1 cellular context compared by ENCODE assay signal in genomic region chr2:38267270-38267925, GRCh38.
TF ChIP-seq lines count a peak whose summit lies in the region.

No MANE protein-coding gene starts in this region.

TF ChIP-seq in GM12878, 131 proteins besides CTCF, POLR2A, EP300 and RAD21:
- TF ChIP-seq ZNF592 (IDR thresholded peaks at IDR 0.05) = no peak
- TF ChIP-seq SMARCA5 (IDR thresholded peaks at IDR 0.05) = no peak
- TF ChIP-seq POLR2AphosphoS5 (IDR thresholded peaks at IDR 0.05; ENCODE audit: low read length) = no peak
- TF ChIP-seq ZZZ3 (IDR thresholded peaks at IDR 0.05; ENCODE audit: control insufficient read depth, insufficient read length, low read depth) = no peak
- no peak for TF ChIP-seq SIX5 (IDR thresholded peaks at IDR 0.05; ENCODE audit: low read depth, low read length, severe bottlenecking)
- TF ChIP-seq EZH2 (IDR thresholded peaks at IDR 0.05; ENCODE audit: borderline replicate concordance, control insufficient read depth, low read depth, low read length) = no peak
- no peak for TF ChIP-seq BACH1 (IDR thresholded peaks at IDR 0.05; ENCODE audit: borderline replicate concordance)
- TF ChIP-seq MLLT1 (IDR thresholded peaks at IDR 0.05) = no peak
- no peak for TF ChIP-seq TCF7 (IDR thresholded peaks at IDR 0.05; ENCODE audit: borderline replicate concordance)
- TF ChIP-seq, protein P1, sequence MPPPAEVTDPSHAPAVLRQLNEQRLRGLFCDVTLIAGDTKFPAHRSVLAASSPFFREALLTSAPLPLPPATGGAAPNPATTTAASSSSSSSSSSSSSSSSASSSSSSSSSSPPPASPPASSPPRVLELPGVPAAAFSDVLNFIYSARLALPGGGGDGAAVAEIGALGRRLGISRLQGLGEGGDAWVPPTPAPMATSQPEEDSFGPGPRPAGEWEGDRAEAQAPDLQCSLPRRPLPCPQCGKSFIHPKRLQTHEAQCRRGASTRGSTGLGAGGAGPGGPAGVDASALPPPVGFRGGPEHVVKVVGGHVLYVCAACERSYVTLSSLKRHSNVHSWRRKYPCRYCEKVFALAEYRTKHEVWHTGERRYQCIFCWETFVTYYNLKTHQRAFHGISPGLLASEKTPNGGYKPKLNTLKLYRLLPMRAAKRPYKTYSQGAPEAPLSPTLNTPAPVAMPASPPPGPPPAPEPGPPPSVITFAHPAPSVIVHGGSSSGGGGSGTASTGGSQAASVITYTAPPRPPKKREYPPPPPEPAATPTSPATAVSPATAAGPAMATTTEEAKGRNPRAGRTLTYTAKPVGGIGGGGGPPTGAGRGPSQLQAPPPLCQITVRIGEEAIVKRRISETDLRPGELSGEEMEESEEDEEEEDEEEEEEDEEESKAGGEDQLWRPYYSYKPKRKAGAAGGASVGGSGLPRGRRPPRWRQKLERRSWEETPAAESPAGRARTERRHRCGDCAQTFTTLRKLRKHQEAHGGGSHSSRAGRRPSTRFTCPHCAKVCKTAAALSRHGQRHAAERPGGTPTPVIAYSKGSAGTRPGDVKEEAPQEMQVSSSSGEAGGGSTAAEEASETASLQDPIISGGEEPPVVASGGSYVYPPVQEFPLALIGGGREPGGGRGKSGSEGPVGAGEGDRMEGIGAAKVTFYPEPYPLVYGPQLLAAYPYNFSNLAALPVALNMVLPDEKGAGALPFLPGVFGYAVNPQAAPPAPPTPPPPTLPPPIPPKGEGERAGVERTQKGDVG (CRISPR knock-in tag; IDR thresholded peaks at IDR 0.05) = no peak
- no peak for TF ChIP-seq CBFB (IDR thresholded peaks at IDR 0.05; ENCODE audit: low read depth)
- TF ChIP-seq, protein P2, sequence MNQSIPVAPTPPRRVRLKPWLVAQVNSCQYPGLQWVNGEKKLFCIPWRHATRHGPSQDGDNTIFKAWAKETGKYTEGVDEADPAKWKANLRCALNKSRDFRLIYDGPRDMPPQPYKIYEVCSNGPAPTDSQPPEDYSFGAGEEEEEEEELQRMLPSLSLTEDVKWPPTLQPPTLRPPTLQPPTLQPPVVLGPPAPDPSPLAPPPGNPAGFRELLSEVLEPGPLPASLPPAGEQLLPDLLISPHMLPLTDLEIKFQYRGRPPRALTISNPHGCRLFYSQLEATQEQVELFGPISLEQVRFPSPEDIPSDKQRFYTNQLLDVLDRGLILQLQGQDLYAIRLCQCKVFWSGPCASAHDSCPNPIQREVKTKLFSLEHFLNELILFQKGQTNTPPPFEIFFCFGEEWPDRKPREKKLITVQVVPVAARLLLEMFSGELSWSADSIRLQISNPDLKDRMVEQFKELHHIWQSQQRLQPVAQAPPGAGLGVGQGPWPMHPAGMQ (IDR thresholded peaks at IDR 0.05; ENCODE audit: borderline replicate concordance) = no peak
- no peak for TF ChIP-seq CEBPZ (IDR thresholded peaks at IDR 0.05; ENCODE audit: low read depth, low read length)
- no peak for TF ChIP-seq LARP7 (IDR thresholded peaks at IDR 0.05)
- TF ChIP-seq HDGF (IDR thresholded peaks at IDR 0.05) = no peak
- TF ChIP-seq, protein P3, sequence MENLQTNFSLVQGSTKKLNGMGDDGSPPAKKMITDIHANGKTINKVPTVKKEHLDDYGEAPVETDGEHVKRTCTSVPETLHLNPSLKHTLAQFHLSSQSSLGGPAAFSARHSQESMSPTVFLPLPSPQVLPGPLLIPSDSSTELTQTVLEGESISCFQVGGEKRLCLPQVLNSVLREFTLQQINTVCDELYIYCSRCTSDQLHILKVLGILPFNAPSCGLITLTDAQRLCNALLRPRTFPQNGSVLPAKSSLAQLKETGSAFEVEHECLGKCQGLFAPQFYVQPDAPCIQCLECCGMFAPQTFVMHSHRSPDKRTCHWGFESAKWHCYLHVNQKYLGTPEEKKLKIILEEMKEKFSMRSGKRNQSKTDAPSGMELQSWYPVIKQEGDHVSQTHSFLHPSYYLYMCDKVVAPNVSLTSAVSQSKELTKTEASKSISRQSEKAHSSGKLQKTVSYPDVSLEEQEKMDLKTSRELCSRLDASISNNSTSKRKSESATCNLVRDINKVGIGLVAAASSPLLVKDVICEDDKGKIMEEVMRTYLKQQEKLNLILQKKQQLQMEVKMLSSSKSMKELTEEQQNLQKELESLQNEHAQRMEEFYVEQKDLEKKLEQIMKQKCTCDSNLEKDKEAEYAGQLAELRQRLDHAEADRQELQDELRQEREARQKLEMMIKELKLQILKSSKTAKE (IDR thresholded peaks at IDR 0.05; ENCODE audit: low read depth, poor library complexity, severe bottlenecking) = no peak
- TF ChIP-seq, protein P4, sequence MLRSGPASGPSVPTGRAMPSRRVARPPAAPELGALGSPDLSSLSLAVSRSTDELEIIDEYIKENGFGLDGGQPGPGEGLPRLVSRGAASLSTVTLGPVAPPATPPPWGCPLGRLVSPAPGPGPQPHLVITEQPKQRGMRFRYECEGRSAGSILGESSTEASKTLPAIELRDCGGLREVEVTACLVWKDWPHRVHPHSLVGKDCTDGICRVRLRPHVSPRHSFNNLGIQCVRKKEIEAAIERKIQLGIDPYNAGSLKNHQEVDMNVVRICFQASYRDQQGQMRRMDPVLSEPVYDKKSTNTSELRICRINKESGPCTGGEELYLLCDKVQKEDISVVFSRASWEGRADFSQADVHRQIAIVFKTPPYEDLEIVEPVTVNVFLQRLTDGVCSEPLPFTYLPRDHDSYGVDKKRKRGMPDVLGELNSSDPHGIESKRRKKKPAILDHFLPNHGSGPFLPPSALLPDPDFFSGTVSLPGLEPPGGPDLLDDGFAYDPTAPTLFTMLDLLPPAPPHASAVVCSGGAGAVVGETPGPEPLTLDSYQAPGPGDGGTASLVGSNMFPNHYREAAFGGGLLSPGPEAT (IDR thresholded peaks at IDR 0.05; ENCODE audit: low read depth) = no peak
- no peak for TF ChIP-seq CHD4 (IDR thresholded peaks at IDR 0.05)
- no peak for TF ChIP-seq REST (IDR thresholded peaks at IDR 0.05; ENCODE audit: low read depth, low read length)
- TF ChIP-seq MXI1 (IDR thresholded peaks at IDR 0.05; ENCODE audit: low read depth, low read length) = no peak
